Comparison of ENCODE assay signal across 1 cellular context in genomic region chr14:103735815-103736545, GRCh38.
TF ChIP-seq lines count a peak whose summit lies in the region.

No MANE protein-coding gene starts in this region.

TF ChIP-seq in WTC11, 78 proteins besides CTCF, POLR2A, EP300 and RAD21 (continued from another document):
- TF ChIP-seq, protein P1, sequence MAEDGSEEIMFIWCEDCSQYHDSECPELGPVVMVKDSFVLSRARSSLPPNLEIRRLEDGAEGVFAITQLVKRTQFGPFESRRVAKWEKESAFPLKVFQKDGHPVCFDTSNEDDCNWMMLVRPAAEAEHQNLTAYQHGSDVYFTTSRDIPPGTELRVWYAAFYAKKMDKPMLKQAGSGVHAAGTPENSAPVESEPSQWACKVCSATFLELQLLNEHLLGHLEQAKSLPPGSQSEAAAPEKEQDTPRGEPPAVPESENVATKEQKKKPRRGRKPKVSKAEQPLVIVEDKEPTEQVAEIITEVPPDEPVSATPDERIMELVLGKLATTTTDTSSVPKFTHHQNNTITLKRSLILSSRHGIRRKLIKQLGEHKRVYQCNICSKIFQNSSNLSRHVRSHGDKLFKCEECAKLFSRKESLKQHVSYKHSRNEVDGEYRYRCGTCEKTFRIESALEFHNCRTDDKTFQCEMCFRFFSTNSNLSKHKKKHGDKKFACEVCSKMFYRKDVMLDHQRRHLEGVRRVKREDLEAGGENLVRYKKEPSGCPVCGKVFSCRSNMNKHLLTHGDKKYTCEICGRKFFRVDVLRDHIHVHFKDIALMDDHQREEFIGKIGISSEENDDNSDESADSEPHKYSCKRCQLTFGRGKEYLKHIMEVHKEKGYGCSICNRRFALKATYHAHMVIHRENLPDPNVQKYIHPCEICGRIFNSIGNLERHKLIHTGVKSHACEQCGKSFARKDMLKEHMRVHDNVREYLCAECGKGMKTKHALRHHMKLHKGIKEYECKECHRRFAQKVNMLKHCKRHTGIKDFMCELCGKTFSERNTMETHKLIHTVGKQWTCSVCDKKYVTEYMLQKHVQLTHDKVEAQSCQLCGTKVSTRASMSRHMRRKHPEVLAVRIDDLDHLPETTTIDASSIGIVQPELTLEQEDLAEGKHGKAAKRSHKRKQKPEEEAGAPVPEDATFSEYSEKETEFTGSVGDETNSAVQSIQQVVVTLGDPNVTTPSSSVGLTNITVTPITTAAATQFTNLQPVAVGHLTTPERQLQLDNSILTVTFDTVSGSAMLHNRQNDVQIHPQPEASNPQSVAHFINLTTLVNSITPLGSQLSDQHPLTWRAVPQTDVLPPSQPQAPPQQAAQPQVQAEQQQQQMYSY (CRISPR knock-in tag; IDR thresholded peaks at IDR 0.05) = no peak
- TF ChIP-seq EMX1 (CRISPR knock-in tag; IDR thresholded peaks at IDR 0.05) (no peak), SOX15 (CRISPR knock-in tag; IDR thresholded peaks at IDR 0.05) (no peak), FOXP4 (CRISPR knock-in tag; IDR thresholded peaks at IDR 0.05) (no peak), SP1 (CRISPR knock-in tag; conservative IDR thresholded peaks at IDR 0.05) (no peak), RORB (CRISPR knock-in tag; IDR thresholded peaks at IDR 0.05) (no peak), ATF1 (CRISPR knock-in tag; IDR thresholded peaks at IDR 0.05) (no peak)
- TF ChIP-seq, protein P2, sequence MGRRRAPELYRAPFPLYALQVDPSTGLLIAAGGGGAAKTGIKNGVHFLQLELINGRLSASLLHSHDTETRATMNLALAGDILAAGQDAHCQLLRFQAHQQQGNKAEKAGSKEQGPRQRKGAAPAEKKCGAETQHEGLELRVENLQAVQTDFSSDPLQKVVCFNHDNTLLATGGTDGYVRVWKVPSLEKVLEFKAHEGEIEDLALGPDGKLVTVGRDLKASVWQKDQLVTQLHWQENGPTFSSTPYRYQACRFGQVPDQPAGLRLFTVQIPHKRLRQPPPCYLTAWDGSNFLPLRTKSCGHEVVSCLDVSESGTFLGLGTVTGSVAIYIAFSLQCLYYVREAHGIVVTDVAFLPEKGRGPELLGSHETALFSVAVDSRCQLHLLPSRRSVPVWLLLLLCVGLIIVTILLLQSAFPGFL (CRISPR knock-in tag; IDR thresholded peaks at IDR 0.05; ENCODE audit: borderline replicate concordance) = no peak
